In genomic region chr1:54871275-54872040, GRCh38 we compare ENCODE assay signal across 1 cellular context.
TF ChIP-seq lines count a peak whose summit lies in the region.

No MANE protein-coding gene starts in this region.

TF ChIP-seq in H1, 55 proteins besides CTCF, POLR2A, EP300 and RAD21 (continued from another document):
- TF ChIP-seq USF2 (IDR thresholded peaks at IDR 0.05; ENCODE audit: low read length): no peak
- no peak for TF ChIP-seq E2F6 (IDR thresholded peaks at IDR 0.05)
